1 cellular context compared by ENCODE assay signal in genomic region chr13:29850213-29850898, GRCh38.
A peak's percentile ranks its signal among the peaks of the same experiment; 100 is the strongest.
TF ChIP-seq lines count a peak whose summit lies in the region.

TSS of gene UBL3 (minus strand) at chr13:29850617. CDS start at chr13:29849538, 1,079 bp downstream.

TF ChIP-seq in K562, 482 proteins besides CTCF, POLR2A, EP300 and RAD21 (continued from another document and continues in another):
- TF ChIP-seq GABPB1 (CRISPR knock-in tag; IDR thresholded peaks at IDR 0.05) (no peak; the same call in 1 of the 2 replicates), BCOR (IDR thresholded peaks at IDR 0.05) (peak; percentile 37; the same call in 1 of the 2 replicates), CBX3 (IDR thresholded peaks at IDR 0.05; ENCODE audit: borderline replicate concordance in 1 of 2, low read length in 2 of 2) (no peak), TFAP4 (CRISPR knock-in tag; IDR thresholded peaks at IDR 0.05; ENCODE audit: borderline replicate concordance) (peak; percentile 32; the same call in 1 of the 2 replicates), MCM3 (IDR thresholded peaks at IDR 0.05) (no peak), PATZ1 (CRISPR knock-in tag; IDR thresholded peaks at IDR 0.05; ENCODE audit: borderline replicate concordance) (no peak), HMG20A (CRISPR knock-in tag; conservative IDR thresholded peaks at IDR 0.05) (no peak), NFE2 (IDR thresholded peaks at IDR 0.05; ENCODE audit: low read depth) (no peak), ZNF143 (CRISPR knock-in tag; IDR thresholded peaks at IDR 0.05) (peak; percentile 81), SNIP1 (IDR thresholded peaks at IDR 0.05; ENCODE audit: low read depth) (no peak), FOS (IDR thresholded peaks at IDR 0.05; ENCODE audit: extremely low read depth, insufficient read length) (no peak), NR2C1 (IDR thresholded peaks at IDR 0.05) (no peak), NR2C1 (tag; IDR thresholded peaks at IDR 0.05) (no peak), KAT8 (IDR thresholded peaks at IDR 0.05; ENCODE audit: low read depth) (no peak), HNRNPH1 (optimal IDR thresholded peaks at IDR 0.05; ENCODE audit: low read depth, low read length) (no peak), SRF (CRISPR knock-in tag; IDR thresholded peaks at IDR 0.05) (no peak), ZNF311 (CRISPR knock-in tag; IDR thresholded peaks at IDR 0.05) (no peak), SETDB1 (IDR thresholded peaks at IDR 0.05; ENCODE audit: low read length) (no peak), ZNF445 (CRISPR knock-in tag; IDR thresholded peaks at IDR 0.05; ENCODE audit: low read depth) (no peak), C11orf30 (IDR thresholded peaks at IDR 0.05; ENCODE audit: low read depth) (no peak), SP2 (IDR thresholded peaks at IDR 0.05; ENCODE audit: extremely low read depth, low read depth, low read length, poor library complexity, severe bottlenecking) (no peak), NCOA4 (IDR thresholded peaks at IDR 0.05; ENCODE audit: partially characterized antibody) (no peak), L3MBTL2 (IDR thresholded peaks at IDR 0.05) (no peak), RNF2 (IDR thresholded peaks at IDR 0.05) (no peak), HNRNPUL1 (IDR thresholded peaks at IDR 0.05; ENCODE audit: low read length) (no peak), SREBF2 (CRISPR knock-in tag; IDR thresholded peaks at IDR 0.05) (no peak), STAG1 (CRISPR knock-in tag; IDR thresholded peaks at IDR 0.05; ENCODE audit: borderline replicate concordance) (no peak), SMAD4 (CRISPR knock-in tag; conservative IDR thresholded peaks at IDR 0.05) (no peak), ZNF354B (CRISPR knock-in tag; IDR thresholded peaks at IDR 0.05) (no peak)
- TF ChIP-seq, protein P1, sequence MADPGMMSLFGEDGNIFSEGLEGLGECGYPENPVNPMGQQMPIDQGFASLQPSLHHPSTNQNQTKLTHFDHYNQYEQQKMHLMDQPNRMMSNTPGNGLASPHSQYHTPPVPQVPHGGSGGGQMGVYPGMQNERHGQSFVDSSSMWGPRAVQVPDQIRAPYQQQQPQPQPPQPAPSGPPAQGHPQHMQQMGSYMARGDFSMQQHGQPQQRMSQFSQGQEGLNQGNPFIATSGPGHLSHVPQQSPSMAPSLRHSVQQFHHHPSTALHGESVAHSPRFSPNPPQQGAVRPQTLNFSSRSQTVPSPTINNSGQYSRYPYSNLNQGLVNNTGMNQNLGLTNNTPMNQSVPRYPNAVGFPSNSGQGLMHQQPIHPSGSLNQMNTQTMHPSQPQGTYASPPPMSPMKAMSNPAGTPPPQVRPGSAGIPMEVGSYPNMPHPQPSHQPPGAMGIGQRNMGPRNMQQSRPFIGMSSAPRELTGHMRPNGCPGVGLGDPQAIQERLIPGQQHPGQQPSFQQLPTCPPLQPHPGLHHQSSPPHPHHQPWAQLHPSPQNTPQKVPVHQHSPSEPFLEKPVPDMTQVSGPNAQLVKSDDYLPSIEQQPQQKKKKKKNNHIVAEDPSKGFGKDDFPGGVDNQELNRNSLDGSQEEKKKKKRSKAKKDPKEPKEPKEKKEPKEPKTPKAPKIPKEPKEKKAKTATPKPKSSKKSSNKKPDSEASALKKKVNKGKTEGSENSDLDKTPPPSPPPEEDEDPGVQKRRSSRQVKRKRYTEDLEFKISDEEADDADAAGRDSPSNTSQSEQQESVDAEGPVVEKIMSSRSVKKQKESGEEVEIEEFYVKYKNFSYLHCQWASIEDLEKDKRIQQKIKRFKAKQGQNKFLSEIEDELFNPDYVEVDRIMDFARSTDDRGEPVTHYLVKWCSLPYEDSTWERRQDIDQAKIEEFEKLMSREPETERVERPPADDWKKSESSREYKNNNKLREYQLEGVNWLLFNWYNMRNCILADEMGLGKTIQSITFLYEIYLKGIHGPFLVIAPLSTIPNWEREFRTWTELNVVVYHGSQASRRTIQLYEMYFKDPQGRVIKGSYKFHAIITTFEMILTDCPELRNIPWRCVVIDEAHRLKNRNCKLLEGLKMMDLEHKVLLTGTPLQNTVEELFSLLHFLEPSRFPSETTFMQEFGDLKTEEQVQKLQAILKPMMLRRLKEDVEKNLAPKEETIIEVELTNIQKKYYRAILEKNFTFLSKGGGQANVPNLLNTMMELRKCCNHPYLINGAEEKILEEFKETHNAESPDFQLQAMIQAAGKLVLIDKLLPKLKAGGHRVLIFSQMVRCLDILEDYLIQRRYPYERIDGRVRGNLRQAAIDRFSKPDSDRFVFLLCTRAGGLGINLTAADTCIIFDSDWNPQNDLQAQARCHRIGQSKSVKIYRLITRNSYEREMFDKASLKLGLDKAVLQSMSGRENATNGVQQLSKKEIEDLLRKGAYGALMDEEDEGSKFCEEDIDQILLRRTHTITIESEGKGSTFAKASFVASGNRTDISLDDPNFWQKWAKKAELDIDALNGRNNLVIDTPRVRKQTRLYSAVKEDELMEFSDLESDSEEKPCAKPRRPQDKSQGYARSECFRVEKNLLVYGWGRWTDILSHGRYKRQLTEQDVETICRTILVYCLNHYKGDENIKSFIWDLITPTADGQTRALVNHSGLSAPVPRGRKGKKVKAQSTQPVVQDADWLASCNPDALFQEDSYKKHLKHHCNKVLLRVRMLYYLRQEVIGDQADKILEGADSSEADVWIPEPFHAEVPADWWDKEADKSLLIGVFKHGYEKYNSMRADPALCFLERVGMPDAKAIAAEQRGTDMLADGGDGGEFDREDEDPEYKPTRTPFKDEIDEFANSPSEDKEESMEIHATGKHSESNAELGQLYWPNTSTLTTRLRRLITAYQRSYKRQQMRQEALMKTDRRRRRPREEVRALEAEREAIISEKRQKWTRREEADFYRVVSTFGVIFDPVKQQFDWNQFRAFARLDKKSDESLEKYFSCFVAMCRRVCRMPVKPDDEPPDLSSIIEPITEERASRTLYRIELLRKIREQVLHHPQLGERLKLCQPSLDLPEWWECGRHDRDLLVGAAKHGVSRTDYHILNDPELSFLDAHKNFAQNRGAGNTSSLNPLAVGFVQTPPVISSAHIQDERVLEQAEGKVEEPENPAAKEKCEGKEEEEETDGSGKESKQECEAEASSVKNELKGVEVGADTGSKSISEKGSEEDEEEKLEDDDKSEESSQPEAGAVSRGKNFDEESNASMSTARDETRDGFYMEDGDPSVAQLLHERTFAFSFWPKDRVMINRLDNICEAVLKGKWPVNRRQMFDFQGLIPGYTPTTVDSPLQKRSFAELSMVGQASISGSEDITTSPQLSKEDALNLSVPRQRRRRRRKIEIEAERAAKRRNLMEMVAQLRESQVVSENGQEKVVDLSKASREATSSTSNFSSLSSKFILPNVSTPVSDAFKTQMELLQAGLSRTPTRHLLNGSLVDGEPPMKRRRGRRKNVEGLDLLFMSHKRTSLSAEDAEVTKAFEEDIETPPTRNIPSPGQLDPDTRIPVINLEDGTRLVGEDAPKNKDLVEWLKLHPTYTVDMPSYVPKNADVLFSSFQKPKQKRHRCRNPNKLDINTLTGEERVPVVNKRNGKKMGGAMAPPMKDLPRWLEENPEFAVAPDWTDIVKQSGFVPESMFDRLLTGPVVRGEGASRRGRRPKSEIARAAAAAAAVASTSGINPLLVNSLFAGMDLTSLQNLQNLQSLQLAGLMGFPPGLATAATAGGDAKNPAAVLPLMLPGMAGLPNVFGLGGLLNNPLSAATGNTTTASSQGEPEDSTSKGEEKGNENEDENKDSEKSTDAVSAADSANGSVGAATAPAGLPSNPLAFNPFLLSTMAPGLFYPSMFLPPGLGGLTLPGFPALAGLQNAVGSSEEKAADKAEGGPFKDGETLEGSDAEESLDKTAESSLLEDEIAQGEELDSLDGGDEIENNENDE (IDR thresholded peaks at IDR 0.05; ENCODE audit: low read depth, low read length): no peak
- TF ChIP-seq, protein P2, sequence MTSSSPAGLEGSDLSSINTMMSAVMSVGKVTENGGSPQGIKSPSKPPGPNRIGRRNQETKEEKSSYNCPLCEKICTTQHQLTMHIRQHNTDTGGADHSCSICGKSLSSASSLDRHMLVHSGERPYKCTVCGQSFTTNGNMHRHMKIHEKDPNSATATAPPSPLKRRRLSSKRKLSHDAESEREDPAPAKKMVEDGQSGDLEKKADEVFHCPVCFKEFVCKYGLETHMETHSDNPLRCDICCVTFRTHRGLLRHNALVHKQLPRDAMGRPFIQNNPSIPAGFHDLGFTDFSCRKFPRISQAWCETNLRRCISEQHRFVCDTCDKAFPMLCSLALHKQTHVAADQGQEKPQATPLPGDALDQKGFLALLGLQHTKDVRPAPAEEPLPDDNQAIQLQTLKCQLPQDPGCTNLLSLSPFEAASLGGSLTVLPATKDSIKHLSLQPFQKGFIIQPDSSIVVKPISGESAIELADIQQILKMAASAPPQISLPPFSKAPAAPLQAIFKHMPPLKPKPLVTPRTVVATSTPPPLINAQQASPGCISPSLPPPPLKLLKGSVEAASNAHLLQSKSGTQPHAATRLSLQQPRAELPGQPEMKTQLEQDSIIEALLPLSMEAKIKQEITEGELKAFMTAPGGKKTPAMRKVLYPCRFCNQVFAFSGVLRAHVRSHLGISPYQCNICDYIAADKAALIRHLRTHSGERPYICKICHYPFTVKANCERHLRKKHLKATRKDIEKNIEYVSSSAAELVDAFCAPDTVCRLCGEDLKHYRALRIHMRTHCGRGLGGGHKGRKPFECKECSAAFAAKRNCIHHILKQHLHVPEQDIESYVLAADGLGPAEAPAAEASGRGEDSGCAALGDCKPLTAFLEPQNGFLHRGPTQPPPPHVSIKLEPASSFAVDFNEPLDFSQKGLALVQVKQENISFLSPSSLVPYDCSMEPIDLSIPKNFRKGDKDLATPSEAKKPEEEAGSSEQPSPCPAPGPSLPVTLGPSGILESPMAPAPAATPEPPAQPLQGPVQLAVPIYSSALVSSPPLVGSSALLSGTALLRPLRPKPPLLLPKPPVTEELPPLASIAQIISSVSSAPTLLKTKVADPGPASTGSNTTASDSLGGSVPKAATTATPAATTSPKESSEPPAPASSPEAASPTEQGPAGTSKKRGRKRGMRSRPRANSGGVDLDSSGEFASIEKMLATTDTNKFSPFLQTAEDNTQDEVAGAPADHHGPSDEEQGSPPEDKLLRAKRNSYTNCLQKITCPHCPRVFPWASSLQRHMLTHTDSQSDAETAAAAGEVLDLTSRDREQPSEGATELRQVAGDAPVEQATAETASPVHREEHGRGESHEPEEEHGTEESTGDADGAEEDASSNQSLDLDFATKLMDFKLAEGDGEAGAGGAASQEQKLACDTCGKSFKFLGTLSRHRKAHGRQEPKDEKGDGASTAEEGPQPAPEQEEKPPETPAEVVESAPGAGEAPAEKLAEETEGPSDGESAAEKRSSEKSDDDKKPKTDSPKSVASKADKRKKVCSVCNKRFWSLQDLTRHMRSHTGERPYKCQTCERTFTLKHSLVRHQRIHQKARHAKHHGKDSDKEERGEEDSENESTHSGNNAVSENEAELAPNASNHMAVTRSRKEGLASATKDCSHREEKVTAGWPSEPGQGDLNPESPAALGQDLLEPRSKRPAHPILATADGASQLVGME (CRISPR knock-in tag; IDR thresholded peaks at IDR 0.05): no peak
- TF ChIP-seq, protein P3, sequence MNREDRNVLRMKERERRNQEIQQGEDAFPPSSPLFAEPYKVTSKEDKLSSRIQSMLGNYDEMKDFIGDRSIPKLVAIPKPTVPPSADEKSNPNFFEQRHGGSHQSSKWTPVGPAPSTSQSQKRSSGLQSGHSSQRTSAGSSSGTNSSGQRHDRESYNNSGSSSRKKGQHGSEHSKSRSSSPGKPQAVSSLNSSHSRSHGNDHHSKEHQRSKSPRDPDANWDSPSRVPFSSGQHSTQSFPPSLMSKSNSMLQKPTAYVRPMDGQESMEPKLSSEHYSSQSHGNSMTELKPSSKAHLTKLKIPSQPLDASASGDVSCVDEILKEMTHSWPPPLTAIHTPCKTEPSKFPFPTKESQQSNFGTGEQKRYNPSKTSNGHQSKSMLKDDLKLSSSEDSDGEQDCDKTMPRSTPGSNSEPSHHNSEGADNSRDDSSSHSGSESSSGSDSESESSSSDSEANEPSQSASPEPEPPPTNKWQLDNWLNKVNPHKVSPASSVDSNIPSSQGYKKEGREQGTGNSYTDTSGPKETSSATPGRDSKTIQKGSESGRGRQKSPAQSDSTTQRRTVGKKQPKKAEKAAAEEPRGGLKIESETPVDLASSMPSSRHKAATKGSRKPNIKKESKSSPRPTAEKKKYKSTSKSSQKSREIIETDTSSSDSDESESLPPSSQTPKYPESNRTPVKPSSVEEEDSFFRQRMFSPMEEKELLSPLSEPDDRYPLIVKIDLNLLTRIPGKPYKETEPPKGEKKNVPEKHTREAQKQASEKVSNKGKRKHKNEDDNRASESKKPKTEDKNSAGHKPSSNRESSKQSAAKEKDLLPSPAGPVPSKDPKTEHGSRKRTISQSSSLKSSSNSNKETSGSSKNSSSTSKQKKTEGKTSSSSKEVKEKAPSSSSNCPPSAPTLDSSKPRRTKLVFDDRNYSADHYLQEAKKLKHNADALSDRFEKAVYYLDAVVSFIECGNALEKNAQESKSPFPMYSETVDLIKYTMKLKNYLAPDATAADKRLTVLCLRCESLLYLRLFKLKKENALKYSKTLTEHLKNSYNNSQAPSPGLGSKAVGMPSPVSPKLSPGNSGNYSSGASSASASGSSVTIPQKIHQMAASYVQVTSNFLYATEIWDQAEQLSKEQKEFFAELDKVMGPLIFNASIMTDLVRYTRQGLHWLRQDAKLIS (CRISPR knock-in tag; IDR thresholded peaks at IDR 0.05): no peak
- TF ChIP-seq, protein P4, sequence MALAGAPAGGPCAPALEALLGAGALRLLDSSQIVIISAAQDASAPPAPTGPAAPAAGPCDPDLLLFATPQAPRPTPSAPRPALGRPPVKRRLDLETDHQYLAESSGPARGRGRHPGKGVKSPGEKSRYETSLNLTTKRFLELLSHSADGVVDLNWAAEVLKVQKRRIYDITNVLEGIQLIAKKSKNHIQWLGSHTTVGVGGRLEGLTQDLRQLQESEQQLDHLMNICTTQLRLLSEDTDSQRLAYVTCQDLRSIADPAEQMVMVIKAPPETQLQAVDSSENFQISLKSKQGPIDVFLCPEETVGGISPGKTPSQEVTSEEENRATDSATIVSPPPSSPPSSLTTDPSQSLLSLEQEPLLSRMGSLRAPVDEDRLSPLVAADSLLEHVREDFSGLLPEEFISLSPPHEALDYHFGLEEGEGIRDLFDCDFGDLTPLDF (CRISPR knock-in tag; IDR thresholded peaks at IDR 0.05): no peak
